ENCODE assay signal across 23 cellular contexts in the genomic region with DNA sequence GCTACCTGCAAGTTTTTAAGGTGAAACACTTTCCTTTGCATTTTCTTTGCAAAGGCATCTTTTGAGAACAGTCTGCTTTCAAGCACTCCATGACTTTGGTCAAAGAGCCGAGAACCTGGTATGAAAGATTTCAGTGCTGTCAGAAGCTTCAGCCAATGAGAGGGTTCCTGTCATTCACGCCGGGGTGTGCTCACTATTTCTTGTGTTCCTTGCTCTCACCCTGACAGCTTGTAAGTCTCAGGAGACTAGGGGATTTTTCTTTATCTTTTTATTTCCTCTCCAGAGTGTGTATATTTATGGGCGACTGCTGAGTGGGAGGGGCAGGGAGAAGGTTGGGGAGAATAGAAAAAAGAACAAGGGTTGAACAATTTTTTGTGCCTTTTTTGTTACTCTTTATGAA.
"Had no signal": no experiment of that assay in that cellular context is flagged by ENCODE, and none has a peak within 500 bp of the region (broad histone marks: within the 10 kb centered on the region; RNA-seq: fewer than 3 reads in every experiment).

No MANE protein-coding gene starts in this region.

- H3K36me3 ChIP-seq: brain microvascular endothelial cell, gastroesophageal sphincter, right atrium auricular region, tibial nerve had no signal

- ATAC-seq: activated T-cell treated with anti-CD3 and anti-CD28 coated beads, Interleukin-2, amount 50 U/mL, for 4 hours; activated T-helper 17 cell treated with anti-CD3 and anti-CD28 coated beads, Interleukin-2, amount 50 U/mL, for 72 hours; gastroesophageal sphincter; left colon; naive thymus-derived CD8-positive, alpha-beta T cell had no signal

- H3K9me3 Mint-ChIP-seq: activated T-cell treated with anti-CD3 and anti-CD28 coated beads, Interleukin-2, amount 50 U/mL, for 4 hours; activated T-helper 17 cell treated with anti-CD3 and anti-CD28 coated beads, Interleukin-2, amount 50 U/mL, for 72 hours had no signal

- DNase-seq: activated CD4-positive, alpha-beta T cell treated with anti-CD3 and anti-CD28 coated beads for 4 hours; activated CD4-positive, alpha-beta T cell treated with anti-CD3 and anti-CD28 coated beads, Interleukin-2, amount 50 U/mL, for 48 hours; activated CD8-positive, alpha-beta memory T cell treated with anti-CD3 and anti-CD28 coated beads, Interleukin-2, amount 50 U/mL, for 48 hours; activated gamma-delta T cell treated with Interleukin-2 at 50 U/mL for 16 hours; activated naive CD4-positive, alpha-beta T cell treated with anti-CD3 and anti-CD28 coated beads, Interleukin-2, amount 50 U/mL, for 16 hours; activated T-cell treated with anti-CD3 and anti-CD28 coated beads, Interleukin-2, amount 50 U/mL, for 4 hours; amniotic stem cell; brain microvascular endothelial cell; cortex of kidney; head of caudate nucleus; hypothalamus; immature natural killer cell; kidney; left colon; midbrain; naive thymus-derived CD8-positive, alpha-beta T cell; stimulated activated CD4-positive, alpha-beta T cell treated with anti-CD3 and anti-CD28 coated beads, Interleukin-15, amount 100 ng/mL, for 24 hours; stimulated activated CD4-positive, alpha-beta T cell treated with anti-CD3 and anti-CD28 coated beads, Interleukin-2, amount 100 ng/mL, for 24 hours; stimulated activated naive CD4-positive, alpha-beta T cell treated with Interleukin-2 at 50 U/mL for 16 hours had no signal

- H3K27ac ChIP-seq: brain microvascular endothelial cell, gastroesophageal sphincter, right atrium auricular region, tibial nerve had no signal

- H3K4me1 Mint-ChIP-seq: activated T-helper 17 cell treated with anti-CD3 and anti-CD28 coated beads, Interleukin-2, amount 50 U/mL, for 72 hours; immature natural killer cell; naive thymus-derived CD8-positive, alpha-beta T cell had no signal

- H3K4me1 ChIP-seq: gastroesophageal sphincter, right atrium auricular region, tibial nerve had no signal

- H3K27me3 Mint-ChIP-seq: activated T-helper 17 cell treated with anti-CD3 and anti-CD28 coated beads, Interleukin-2, amount 50 U/mL, for 72 hours had no signal

- H3K36me3 Mint-ChIP-seq: immature natural killer cell; naive thymus-derived CD8-positive, alpha-beta T cell had no signal

- H3K9me3 ChIP-seq: gastroesophageal sphincter, right atrium auricular region, tibial nerve had no signal

- H3K4me3 ChIP-seq: gastroesophageal sphincter, right atrium auricular region, tibial nerve had no signal

- H3K27ac Mint-ChIP-seq: activated T-helper 17 cell treated with anti-CD3 and anti-CD28 coated beads, Interleukin-2, amount 50 U/mL, for 72 hours; immature natural killer cell had no signal

- H3K27me3 ChIP-seq: brain microvascular endothelial cell, right atrium auricular region, tibial nerve had no signal

- H3K4me3 Mint-ChIP-seq: activated T-cell treated with anti-CD3 and anti-CD28 coated beads, Interleukin-2, amount 50 U/mL, for 4 hours; activated T-helper 17 cell treated with anti-CD3 and anti-CD28 coated beads, Interleukin-2, amount 50 U/mL, for 72 hours; immature natural killer cell; naive thymus-derived CD8-positive, alpha-beta T cell had no signal
